ENCODE assay signal across 16 cellular contexts in genomic region chr2:32945286-32945685, GRCh38. TPM values are rescaled to one million over a fixed set of nuclear protein-coding genes. Genes with fewer than 3 reads are reported as not detected.
DNase-seq lines count a peak whose midpoint lies in the region; ATAC-seq and TF ChIP-seq lines count a peak whose summit lies in the region.
"Had no signal": no experiment of that assay in that cellular context is flagged by ENCODE, and none has a peak within 500 bp of the region (broad histone marks: within the 10 kb centered on the region; RNA-seq: fewer than 3 reads in every experiment).

No MANE protein-coding gene starts in this region.

- no peak for TF ChIP-seq CTCF in CD4-positive, alpha-beta T cell (IDR thresholded peaks at IDR 0.05)
- TF ChIP-seq CTCF in OCI-LY7 (conservative IDR thresholded peaks at IDR 0.05; ENCODE audit: low read length) (no peak), glutamatergic neuron (IDR thresholded peaks at IDR 0.05; ENCODE audit: partially characterized antibody, unreplicated experiment) (no peak), foreskin keratinocyte (conservative IDR thresholded peaks at IDR 0.05) (no peak)

- no TSS peak for BruUV-seq in OCI-LY7 (replicated peaks; lab: Mats Ljungman, UMichigan)

- CTCF ChIA-PET in CD4-positive, alpha-beta T cell (lab: Charles Lee): interaction anchor here (0.6 kb wide), 1 partner anchor 59 kb away, joined by 3 read pairs; no protein-coding TSS in a partner anchor
- CTCF ChIA-PET in OCI-LY7 (lab: Charles Lee; ENCODE audit: unreplicated experiment): interaction anchor here (1.0 kb wide), 1 partner anchor 110 kb away, joined by 3 read pairs; no protein-coding TSS in a partner anchor

- no peaks in the 10 kb centered on the region for H3K4me1 Mint-ChIP-seq in CD4-positive, alpha-beta T cell (ENCODE audit: low read depth)
- peaks cover 5% of the 10 kb centered on the region for H3K4me1 Mint-ChIP-seq in glutamatergic neuron (ENCODE audit: low read depth, unreplicated experiment)

- H3K27ac ChIP-seq in CD4-positive, alpha-beta T cell (ENCODE audit: low read depth, low read length): no peak overlapping the region
- H3K27ac ChIP-seq in OCI-LY7 (ENCODE audit: low read depth, low read length, poor library complexity, severe bottlenecking): no peak overlapping the region
- no peak overlapping the region for H3K27ac ChIP-seq in neuronal stem cell (replicated peaks; ENCODE audit: low read length)
- H3K27ac ChIP-seq in foreskin keratinocyte: no peak overlapping the region
- H3K27ac ChIP-seq: KMS-11, PC-9, RWPE1 had no signal

- H4K8ac ChIP-seq in neuronal stem cell (ENCODE audit: low read depth, low read length): no peak overlapping the region

- peaks cover 25% of the 10 kb centered on the region for H3K79me2 ChIP-seq in OCI-LY7 (ENCODE audit: insufficient read depth, low read depth, low read length)

- H3K36me3 Mint-ChIP-seq in CD4-positive, alpha-beta T cell (ENCODE audit: low read depth): no peaks in the 10 kb centered on the region
- H3K36me3 Mint-ChIP-seq in glutamatergic neuron (ENCODE audit: unreplicated experiment): peaks cover 5% of the 10 kb centered on the region

- H3K36me3 ChIP-seq in OCI-LY7 (ENCODE audit: insufficient read depth, low read length): peaks cover 14% of the 10 kb centered on the region
- H3K36me3 ChIP-seq in neuronal stem cell (replicated peaks in 1 of 2; ENCODE audit: control insufficient read depth in 2 of 2, insufficient read depth in 2 of 2, low read length in 2 of 2): peaks cover 0 to 4% of the 10 kb centered on the region in 2 donors

- H4K91ac ChIP-seq in neuronal stem cell (ENCODE audit: low read depth, low read length, poor library complexity): no peak overlapping the region

- H3K9ac ChIP-seq in neuronal stem cell (ENCODE audit: low read depth, low read length, poor library complexity): no peak overlapping the region
- H3K9ac ChIP-seq: KMS-11 had no signal

- H2AK5ac ChIP-seq in neuronal stem cell (ENCODE audit: low read depth, low read length): peak overlapping the region; percentile 1

- H3K27ac Mint-ChIP-seq in CD4-positive, alpha-beta T cell: no peak overlapping the region
- no peak overlapping the region for H3K27ac Mint-ChIP-seq in glutamatergic neuron (ENCODE audit: unreplicated experiment)

- H3K79me1 ChIP-seq in neuronal stem cell (ENCODE audit: low read depth, low read length): no peaks in the 10 kb centered on the region

- intact Hi-C loops in CD4-positive, alpha-beta T cell (cut with DNase I, micrococcal nuclease): no loop called here
- intact Hi-C loops in OCI-LY7 (cut with micrococcal nuclease; ENCODE audit: unreplicated experiment): loop anchor here (5.0 kb wide), 3 partner anchors 87 to 427 kb away; partner anchors contain the start of gene TTC27

- POLR2A ChIA-PET in CD4-positive, alpha-beta T cell (lab: Charles Lee): no interaction called here
- POLR2A ChIA-PET in OCI-LY7 (lab: Charles Lee): interaction anchor here (0.6 to 1.7 kb wide), 9 partner anchors 10 to 132 kb away, joined by 3 to 5 read pairs (median 3); no protein-coding TSS in a partner anchor

- H3K4me2 ChIP-seq in OCI-LY7 (ENCODE audit: low read length) (peak overlapping the region; percentile 90), neuronal stem cell (ENCODE audit: insufficient read depth, low read length, poor library complexity, severe bottlenecking) (no peak overlapping the region)

- no peak overlapping the region for H3K23ac ChIP-seq in neuronal stem cell (ENCODE audit: low read depth, low read length, poor library complexity)

- H3K4ac ChIP-seq in neuronal stem cell (ENCODE audit: low read length): no peak overlapping the region

- peaks cover 60% of the 10 kb centered on the region for H3K4me1 ChIP-seq in OCI-LY7 (ENCODE audit: insufficient read depth, low read length, poor library complexity, severe bottlenecking)
- peaks cover 2 to 7% of the 10 kb centered on the region in 2 donors for H3K4me1 ChIP-seq in neuronal stem cell (ENCODE audit: control insufficient read depth in 2 of 2, insufficient read depth in 1 of 2, low read depth in 1 of 2, low read length in 2 of 2)
- H3K4me1 ChIP-seq in foreskin keratinocyte: no peaks in the 10 kb centered on the region

- peaks cover 17% of the 10 kb centered on the region for H3K27me3 ChIP-seq in CD4-positive, alpha-beta T cell (ENCODE audit: control insufficient read depth, insufficient read depth, low read length)
- H3K27me3 ChIP-seq in neuronal stem cell (ENCODE audit: control insufficient read depth in 3 of 3, insufficient read depth in 3 of 3, low read depth in 1 of 3, low read length in 3 of 3) (no peaks in the 10 kb centered on the region), foreskin keratinocyte (no peaks in the 10 kb centered on the region)

- no peak overlapping the region for H2BK5ac ChIP-seq in neuronal stem cell (ENCODE audit: low read length)

- WGBS in neuronal stem cell (ENCODE audit: extremely low coverage in 2 of 2, insufficient read length in 2 of 2, insufficient replicate concordance in 1 of 2), 2 donors: no CpG with 5 or more reads among the region's 2 CpGs

- no peak overlapping the region for H3K4me3 ChIP-seq in OCI-LY7 (ENCODE audit: low read depth, low read length, poor library complexity, severe bottlenecking)
- H3K4me3 ChIP-seq in neuronal stem cell (ENCODE audit: low read length in 2 of 2): no peak overlapping the region

- H3K9me3 Mint-ChIP-seq in CD4-positive, alpha-beta T cell: no peaks in the 10 kb centered on the region
- H3K9me3 Mint-ChIP-seq in glutamatergic neuron (ENCODE audit: unreplicated experiment): peaks cover 7% of the 10 kb centered on the region

- no peak for ATAC-seq in CD4-positive, alpha-beta T cell (ENCODE audit: poor library complexity)
- ATAC-seq in foreskin keratinocyte (no peak), HG02763 (IDR thresholded peaks at IDR 0.05; ENCODE audit: unreplicated experiment) (no peak)

- no peak overlapping the region for H3K14ac ChIP-seq in neuronal stem cell (ENCODE audit: low read length)

- no peak overlapping the region for H2BK120ac ChIP-seq in neuronal stem cell (ENCODE audit: low read depth, low read length)

- DNase-seq in CD4-positive, alpha-beta T cell: no peak
- DNase-seq in OCI-LY7 (ENCODE audit: low spot score) (no peak), glutamatergic neuron (no peak), neuronal stem cell (ENCODE audit: low spot score) (no peak), foreskin keratinocyte (no peak)
- DNase-seq in activated CD4-positive, alpha-beta T cell treated with anti-CD3 and anti-CD28 coated beads for 4 hours: no peak
- DNase-seq: DMS79 treated with DMSO at 0.1 percent for 48 hours, MV-4-11, NCI-H187, NCI-H2227 treated with DMSO at 0.1 percent for 48 hours, NCI-H524, NCI-H82, PC-9 had no signal

- no peak overlapping the region for H2BK12ac ChIP-seq in neuronal stem cell (ENCODE audit: low read length)

- peaks cover 34% of the 10 kb centered on the region for H3K27me3 Mint-ChIP-seq in CD4-positive, alpha-beta T cell
- H3K27me3 Mint-ChIP-seq in glutamatergic neuron (ENCODE audit: unreplicated experiment): no peaks in the 10 kb centered on the region

- H3K4me3 Mint-ChIP-seq in CD4-positive, alpha-beta T cell: peak overlapping the region; percentile 46
- H3K4me3 Mint-ChIP-seq in glutamatergic neuron (ENCODE audit: unreplicated experiment): peak overlapping the region; percentile 16

- H3K9me2 ChIP-seq in OCI-LY7 (ENCODE audit: insufficient read depth, low read length): no peaks in the 10 kb centered on the region

- no peaks in the 10 kb centered on the region for H4K20me1 ChIP-seq in OCI-LY7 (ENCODE audit: insufficient read depth, low read length)

- H2AFZ ChIP-seq in OCI-LY7 (ENCODE audit: low read length) (no peak overlapping the region; the same call in 1 of the 2 replicates), neuronal stem cell (ENCODE audit: low read length) (no peak overlapping the region)
- H2AFZ ChIP-seq: PC-9 had no signal

- H2BK15ac ChIP-seq in neuronal stem cell (ENCODE audit: low read length): no peak overlapping the region

- no peak overlapping the region for H3K18ac ChIP-seq in neuronal stem cell (ENCODE audit: low read length)

- no peaks in the 10 kb centered on the region for H3K9me3 ChIP-seq in CD4-positive, alpha-beta T cell (ENCODE audit: control insufficient read depth, low read length)
- peaks cover 6% of the 10 kb centered on the region; the same call in 1 of the 2 replicates for H3K9me3 ChIP-seq in OCI-LY7 (ENCODE audit: low read length)
- peaks cover 0 to 7% of the 10 kb centered on the region in 2 donors for H3K9me3 ChIP-seq in neuronal stem cell (replicated peaks in 1 of 2; ENCODE audit: control insufficient read depth in 2 of 2, insufficient read depth in 1 of 2, low read depth in 1 of 2, low read length in 2 of 2)

RNA-seq across cellular contexts. Expression of gene LTBP1, which starts 1.5 kb away (rescaled TPM):
- under 1 TPM in 1 of 2 experiments, not detected in 1; 0.06 TPM for total RNA-seq in CD4-positive, alpha-beta T cell
- total RNA-seq in OCI-LY7 (2014; rRNA removed; shearing (Covaris generic)): 59.8 and 61.1 TPM in 2 replicates
- total RNA-seq in OCI-LY7 (2022): 72.4 and 82.6 TPM in 2 replicates
- total RNA-seq in glutamatergic neuron (ENCODE audit: unreplicated experiment): 3.9 TPM
- polyA plus RNA-seq in neuronal stem cell (2013, experiment 1 of 2): 48.3 TPM
- 50.3 TPM for polyA plus RNA-seq in neuronal stem cell (2013, experiment 2 of 2)
- 2.8 and 8.9 TPM in 2 replicates for total RNA-seq in foreskin keratinocyte
- 0.82 and 2.1 TPM in 2 replicates for polyA plus RNA-seq in foreskin keratinocyte
